10 cellular contexts compared by ENCODE assay signal in genomic region chr1:21586926-21587601, GRCh38.
A peak's percentile ranks its signal among the peaks of the same experiment; 100 is the strongest.
DNase-seq lines count a peak whose midpoint lies in the region; ATAC-seq and TF ChIP-seq lines count a peak whose summit lies in the region.
"Had no signal": no experiment of that assay in that cellular context is flagged by ENCODE, and none has a peak within 500 bp of the region (broad histone marks: within the 10 kb centered on the region; RNA-seq: fewer than 3 reads in every experiment).

No MANE protein-coding gene starts in this region.

- CTCF ChIA-PET in Panc1 (lab: Charles Lee), result interaction anchor here (2.0 kb wide), 1 partner anchor 217 kb away, joined by 4 read pairs; no protein-coding TSS in a partner anchor

- no TSS peak for BruUV-seq in Panc1 (replicated peaks; lab: Mats Ljungman, UMichigan)

- H3K27ac ChIP-seq in Panc1 (ENCODE audit: low read length) (no peak overlapping the region), neutrophil (peak overlapping the region; percentile 51)

- H3K36me3 ChIP-seq in Panc1 (ENCODE audit: control insufficient read depth, insufficient read depth, low read length), result no peaks in the 10 kb centered on the region
- no peaks in the 10 kb centered on the region for H3K36me3 ChIP-seq in neutrophil

- H3K4me3 ChIP-seq in Panc1 (ENCODE audit: low read depth in 2 of 2, low read length in 2 of 2), result no peak overlapping the region
- no peak overlapping the region for H3K4me3 ChIP-seq in neutrophil (ENCODE audit: low read depth in 1 of 2, low read length in 1 of 2)

- POLR2A ChIA-PET in Panc1 (lab: Charles Lee), result no interaction called here

- DNase-seq in Caki2 (ENCODE audit: low read depth), result peak; percentile 97
- DNase-seq in Panc1 (ENCODE audit: low read depth, low spot score), result no peak
- peak; percentile 67 for DNase-seq in fibroblast of peridontal ligament (ENCODE audit: extremely low read depth)
- no peak for DNase-seq in GM13977 (ENCODE audit: low spot score)
- DNase-seq: immature natural killer cell; stimulated activated naive CD4-positive, alpha-beta T cell had no signal

- TF ChIP-seq CTCF in Panc1 (IDR thresholded peaks at IDR 0.05) (no peak), neutrophil (IDR thresholded peaks at IDR 0.05) (no peak), GM13977 (IDR thresholded peaks at IDR 0.05; ENCODE audit: extremely low read depth, insufficient read depth, missing control alignments) (no peak)

- intact Hi-C loops in Panc1 (cut with micrococcal nuclease; ENCODE audit: unreplicated experiment), result no loop called here

- ATAC-seq in Panc1 (peak; percentile 88), GM21423 (IDR thresholded peaks at IDR 0.05; ENCODE audit: unreplicated experiment) (no peak), GM21717 (IDR thresholded peaks at IDR 0.05; ENCODE audit: unreplicated experiment) (no peak)
- ATAC-seq in activated CD4-positive, CD25-positive, alpha-beta regulatory T cell treated with anti-CD3 and anti-CD28 coated beads, Interleukin-2, amount 50 U/mL, for 24 hours, result no peak

- in situ Hi-C loops in Caki2 (cut with HindIII; ENCODE audit: low pct_unique_long_range_greater_than_20kb, low sequenced_read_pairs), result no loop called here
- in situ Hi-C loops in Panc1 (cut with HindIII; ENCODE audit: low pct_unique_long_range_greater_than_20kb, low sequenced_read_pairs), result no loop called here
- in situ Hi-C loops in GM13977 (cut with MboI; ENCODE audit: low pct_unique_long_range_greater_than_20kb, low sequenced_read_pairs, unreplicated experiment), result no loop called here

- H3K4me1 ChIP-seq in Panc1 (ENCODE audit: control insufficient read depth, insufficient read depth, low read length) (peaks cover 11% of the 10 kb centered on the region), neutrophil (ENCODE audit: control insufficient read depth in 1 of 2, insufficient read depth in 1 of 2, low read depth in 1 of 2, low read length in 1 of 2) (peaks cover 90 to 96% of the 10 kb centered on the region in 2 experiments)

- no peaks in the 10 kb centered on the region for H3K27me3 ChIP-seq in Panc1 (ENCODE audit: control insufficient read depth, insufficient read depth, low read length)
- H3K27me3 ChIP-seq in neutrophil, result no peaks in the 10 kb centered on the region

- H3K9me3 ChIP-seq in Panc1 (ENCODE audit: control insufficient read depth, insufficient read depth, low read depth, low read length), result no peaks in the 10 kb centered on the region
- H3K9me3 ChIP-seq in neutrophil, result no peaks in the 10 kb centered on the region

Comparison
In these comparisons a context has a peak if more than half of its experiments do, and no peak if none do; other contexts are left out.
1. DNase-seq: peak in Caki2 (single experiment) and fibroblast of peridontal ligament (single experiment); none in Panc1 (single experiment) and GM13977 (single experiment).